Comparison of ENCODE assay signal across 22 cellular contexts in genomic region chr10:8766899-8767298, GRCh38.
"Had no signal": no experiment of that assay in that cellular context is flagged by ENCODE, and none has a peak within 500 bp of the region (broad histone marks: within the 10 kb centered on the region; RNA-seq: fewer than 3 reads in every experiment).

No MANE protein-coding gene starts in this region.

- DNase-seq: Karpas-422; KBM-7; MG63; NCI-H1092; NCI-H1105 treated with DMSO at 0.1 percent for 48 hours; NCI-H1417 treated with DMSO at 0.1 percent for 48 hours; NCI-H146; NCI-H1694 treated with DMSO at 0.1 percent for 48 hours; NCI-H1930; NCI-H2081; NCI-H2107; NCI-H2227 treated with DMSO at 0.1 percent for 48 hours; NCI-H524; NCI-H69; NCI-H774; NK-92 treated with Interleukin-12 subunit alpha and Interleukin-12 subunit beta, amount 100 ng/mL, for 24 hours; PC-3; SHP77; SK-N-SH; SW 1271 had no signal

- H3K4me3 ChIP-seq: MG63 had no signal

- ATAC-seq: Panc1, PC-3 had no signal

- H3K27ac ChIP-seq: RWPE1 had no signal

- H3K4me2 ChIP-seq: SK-N-SH had no signal

- H3K27me3 ChIP-seq: MG63 had no signal

- H3K9me3 ChIP-seq: MG63, SK-N-SH had no signal

- H3K9ac ChIP-seq: SK-N-SH had no signal

- H3K36me3 ChIP-seq: MG63 had no signal
